In genomic region chr1:21651214-21652042, GRCh38 we compare ENCODE assay signal across 1 cellular context.
A peak's percentile ranks its signal among the peaks of the same experiment; 100 is the strongest.
TF ChIP-seq lines count a peak whose summit lies in the region.

No MANE protein-coding gene starts in this region.

TF ChIP-seq in K562, 482 proteins besides CTCF, POLR2A, EP300 and RAD21 (continued from another document and continues in another):
- TF ChIP-seq E4F1 (CRISPR knock-in tag; IDR thresholded peaks at IDR 0.05; ENCODE audit: borderline replicate concordance) (no peak), ZBTB33 (CRISPR knock-in tag; IDR thresholded peaks at IDR 0.05) (no peak), MEF2D (tag; conservative IDR thresholded peaks at IDR 0.05; ENCODE audit: low read depth) (no peak), MYC (IDR thresholded peaks at IDR 0.05; ENCODE audit: low read depth, low read length) (no peak), MYC (CRISPR knock-in tag; IDR thresholded peaks at IDR 0.05; ENCODE audit: borderline replicate concordance, low read depth) (no peak), ZNF740 (CRISPR knock-in tag; IDR thresholded peaks at IDR 0.05) (peak; percentile 94), ZNF740 (tag; IDR thresholded peaks at IDR 0.05) (peak in 1 of 2 experiments; percentile 85; a peak in 2 of 4 replicates), CTBP1 (IDR thresholded peaks at IDR 0.05; ENCODE audit: borderline replicate concordance) (peak; percentile 43; the same call in 1 of the 2 replicates), NEUROD1 (IDR thresholded peaks at IDR 0.05; ENCODE audit: borderline replicate concordance, low read depth, low read length, partially characterized antibody) (no peak), RCOR1 (IDR thresholded peaks at IDR 0.05; ENCODE audit: borderline replicate concordance in 1 of 2, low read depth in 2 of 2, low read length in 2 of 2) (no peak), PHB2 (IDR thresholded peaks at IDR 0.05; ENCODE audit: low read depth) (no peak), SMARCA5 (IDR thresholded peaks at IDR 0.05) (0 out of 2 replicates have a peak, but pooled peaks have one; percentile 52), ARNT (IDR thresholded peaks at IDR 0.05) (no peak), ZNF436 (CRISPR knock-in tag; IDR thresholded peaks at IDR 0.05) (no peak; the same call in 1 of the 2 replicates), ZNF395 (CRISPR knock-in tag; IDR thresholded peaks at IDR 0.05) (no peak), SREBF1 (IDR thresholded peaks at IDR 0.05; ENCODE audit: borderline replicate concordance, low read depth, low read length) (no peak), ZNF407 (IDR thresholded peaks at IDR 0.05; ENCODE audit: low read depth) (no peak), FOXA3 (CRISPR knock-in tag; conservative IDR thresholded peaks at IDR 0.05 in 1 of 2, IDR thresholded peaks at IDR 0.05 in 1 of 2) (no peak), KAT8 (IDR thresholded peaks at IDR 0.05; ENCODE audit: low read depth) (no peak), TFE3 (CRISPR knock-in tag; IDR thresholded peaks at IDR 0.05) (no peak), UBTF (IDR thresholded peaks at IDR 0.05; ENCODE audit: borderline replicate concordance in 1 of 2, low read depth in 2 of 2, low read length in 2 of 2) (no peak), ZFX (CRISPR knock-in tag; IDR thresholded peaks at IDR 0.05) (peak; percentile 34; the same call in 1 of the 2 replicates), CTCFL (IDR thresholded peaks at IDR 0.05; ENCODE audit: borderline replicate concordance, insufficient read depth, low read depth, low read length, poor library complexity, severe bottlenecking) (no peak), KLF1 (tag; IDR thresholded peaks at IDR 0.05) (no peak; the same call in 1 of the 2 replicates), ZBTB9 (CRISPR knock-in tag; IDR thresholded peaks at IDR 0.05) (no peak; the same call in 1 of the 2 replicates), THAP12 (CRISPR knock-in tag; IDR thresholded peaks at IDR 0.05) (no peak)
